Comparison of ENCODE assay signal across 8 cellular contexts in the genomic region with DNA sequence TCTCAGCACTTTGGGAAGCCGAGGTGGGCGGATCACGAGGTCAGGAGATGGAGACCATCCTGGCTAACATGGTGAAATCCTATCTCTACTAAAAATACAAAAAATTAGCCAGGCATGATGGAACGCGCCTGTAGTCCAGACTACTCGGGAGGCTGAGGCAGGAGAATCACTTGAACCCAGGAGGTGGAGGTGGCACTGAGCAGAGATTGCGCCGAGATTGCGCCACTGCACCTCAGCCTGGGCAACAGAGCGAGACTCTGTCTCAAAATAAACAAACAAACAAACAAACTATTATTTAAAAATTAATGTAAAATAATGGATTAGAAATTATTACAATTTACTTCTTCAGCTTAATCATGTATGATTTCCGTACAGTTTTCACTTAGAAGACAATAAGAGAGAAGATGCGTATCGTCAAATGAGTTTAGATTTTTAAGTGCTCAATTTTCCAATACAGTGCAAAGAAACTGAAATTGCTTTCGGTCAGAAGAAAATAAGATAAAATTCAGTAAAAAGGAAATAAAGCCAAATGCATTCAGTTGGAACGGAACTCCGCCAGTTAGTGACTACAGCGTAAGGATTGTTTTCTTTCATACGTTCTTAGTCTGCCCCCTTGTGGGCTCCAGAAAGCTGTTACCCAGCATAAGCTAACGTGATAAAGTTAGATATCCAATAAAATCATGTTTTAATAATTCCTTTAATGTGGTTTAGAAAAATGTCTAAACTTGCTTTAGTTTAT. TPM values are rescaled to one million over a fixed set of nuclear protein-coding genes. Genes with fewer than 3 reads are reported as not detected.
DNase-seq lines count a peak whose midpoint lies in the region; ATAC-seq, FAIRE-seq and TF ChIP-seq lines count a peak whose summit lies in the region.

No MANE protein-coding gene starts in this region.

- WGBS in K562 (ENCODE audit: insufficient coverage, low coverage, missing lambda C conversion rate), result 53% methylated on average over 19 of the region's 19 CpGs

- TF ChIP-seq EP300 in K562 (IDR thresholded peaks at IDR 0.05; ENCODE audit: low read length), result no peak

- H3K4me1 ChIP-seq in NT2/D1 (ENCODE audit: insufficient read depth, insufficient read length) (no peaks in the 10 kb centered on the region), K562 (replicated peaks in 1 of 2; ENCODE audit: control insufficient read depth in 2 of 2, insufficient read depth in 2 of 2, low read length in 2 of 2) (peaks cover 0 to 16% of the 10 kb centered on the region in 2 experiments; a peak in 3 of 5 replicates)

- FAIRE-seq in K562 (lab: Jason Lieb, UNC), result peak; percentile 79

- H3K4me2 ChIP-seq in K562 (ENCODE audit: insufficient read depth, low read length), result no peak overlapping the region

- H3K4me3 ChIP-seq in NT2/D1 (ENCODE audit: insufficient read length, low read depth) (no peak overlapping the region), K562 (no peak overlapping the region)

- H3K9ac ChIP-seq in NT2/D1 (ENCODE audit: insufficient read length, low read depth) (no peak overlapping the region), K562 (ENCODE audit: insufficient read depth in 1 of 2, low read depth in 2 of 2, low read length in 2 of 2) (no peak overlapping the region)

- no peaks in the 10 kb centered on the region for H3K36me3 ChIP-seq in NT2/D1 (ENCODE audit: insufficient read depth, insufficient read length, low read length)
- H3K36me3 ChIP-seq in K562 (ENCODE audit: control insufficient read depth, insufficient read depth, low read length), result no peaks in the 10 kb centered on the region

- H3K9me3 ChIP-seq in NT2/D1 (ENCODE audit: insufficient read depth, low read length) (no peaks in the 10 kb centered on the region), K562 (replicated peaks; ENCODE audit: control insufficient read depth, insufficient read depth, low read depth, low read length) (no peaks in the 10 kb centered on the region)

- H2AFZ ChIP-seq in K562 (ENCODE audit: low read depth, low read length), result no peak overlapping the region; the same call in 1 of the 2 replicates

- H3K27ac ChIP-seq in K562 (ENCODE audit: extremely low read depth, low read depth, low read length), result no peak overlapping the region

- in situ Hi-C loops in K562 (cut with MboI), result loop anchor here (25.0 kb wide), 1 partner anchor 601 kb away; no protein-coding TSS in a partner anchor

- CTCF ChIA-PET in K562 (lab: Yijun Ruan, JAX; ENCODE audit: low intra/inter-chr PET ratio), result interaction anchor here (0.6 to 3.9 kb wide), 6 partner anchors 77 to 674 kb away, joined by 3 to 32 read pairs (median 3); no protein-coding TSS in a partner anchor

- DNase-seq in DMS153 treated with DMSO at 0.1 percent for 48 hours (lab: John Stamatoyannopoulos, UW; ENCODE audit: unreplicated experiment), result peak; percentile 43
- peak; percentile 96 for DNase-seq in HT-29 (ENCODE audit: low spot score)
- peak; percentile 57 for DNase-seq in NT2/D1 (ENCODE audit: low read depth, low spot score)
- DNase-seq in K562 (ENCODE audit: extremely low read depth in 1 of 4, low spot score in 3 of 4), result peak; percentile 43 to 85 (median 50)
- peak; percentile 42 for DNase-seq in iPS-NIHi7 (ENCODE audit: extremely low spot score)
- DNase-seq in stimulated activated CD4-positive, alpha-beta T cell treated with anti-CD3 and anti-CD28 coated beads, Interleukin-15, amount 100 ng/mL, for 24 hours, result peak; percentile 41
- no peak for DNase-seq in effector CD8-positive, alpha-beta T cell (lab: John Stamatoyannopoulos, UW)

- H3K9me1 ChIP-seq in K562 (ENCODE audit: control insufficient read depth, insufficient read depth, low read length), result no peaks in the 10 kb centered on the region

- peak; percentile 91 to 95 for TF ChIP-seq RAD21 in K562 (CRISPR knock-in tag; conservative IDR thresholded peaks at IDR 0.05 in 1 of 2, IDR thresholded peaks at IDR 0.05 in 1 of 2)

- no peaks in the 10 kb centered on the region for H3K27me3 ChIP-seq in NT2/D1 (ENCODE audit: insufficient read depth, insufficient read length)
- no peaks in the 10 kb centered on the region for H3K27me3 ChIP-seq in K562 (ENCODE audit: control insufficient read depth in 2 of 2, insufficient read depth in 2 of 2, low read length in 2 of 2)

- H3K79me2 ChIP-seq in K562 (ENCODE audit: control insufficient read depth, insufficient read depth, low read length), result no peaks in the 10 kb centered on the region

- H4K20me1 ChIP-seq in K562 (replicated peaks; ENCODE audit: control insufficient read depth, insufficient read depth, low read length), result no peaks in the 10 kb centered on the region

- BruUV-seq in K562 (replicated peaks; lab: Mats Ljungman, UMichigan), result no TSS peak

- no peak for TF ChIP-seq POLR2A in K562 (conservative IDR thresholded peaks at IDR 0.05)

- TF ChIP-seq CTCF in K562 (IDR thresholded peaks at IDR 0.05 in 2 of 3, conservative IDR thresholded peaks at IDR 0.05 in 1 of 3; ENCODE audit: insufficient read depth in 2 of 3, low read depth in 1 of 3, low read length in 3 of 3), result peak; percentile 57 to 85 (median 70); a peak in 5 of 6 replicates

- POLR2A ChIA-PET in K562 (lab: Yijun Ruan, JAX), result interaction anchor here (1.1 kb wide), 1 partner anchor 407 kb away, joined by 3 read pairs; no protein-coding TSS in a partner anchor

- peak; percentile 63 for ATAC-seq in GM19452 (IDR thresholded peaks at IDR 0.05; ENCODE audit: unreplicated experiment)
- ATAC-seq in K562, result peak; percentile 87

- intact Hi-C loops in K562 (cut with micrococcal nuclease), result loop anchor here (1.0 to 5.0 kb wide), 5 partner anchors 80 to 670 kb away; no protein-coding TSS in a partner anchor

TF ChIP-seq in K562, 482 proteins besides CTCF, POLR2A, EP300 and RAD21 (continues in another document):
- TF ChIP-seq ARID2 (IDR thresholded peaks at IDR 0.05) (peak; percentile 35; the same call in 1 of the 2 replicates), RUNX1 (IDR thresholded peaks at IDR 0.05; ENCODE audit: low read depth) (no peak), RFX1 (IDR thresholded peaks at IDR 0.05) (no peak)
- TF ChIP-seq, protein P1, sequence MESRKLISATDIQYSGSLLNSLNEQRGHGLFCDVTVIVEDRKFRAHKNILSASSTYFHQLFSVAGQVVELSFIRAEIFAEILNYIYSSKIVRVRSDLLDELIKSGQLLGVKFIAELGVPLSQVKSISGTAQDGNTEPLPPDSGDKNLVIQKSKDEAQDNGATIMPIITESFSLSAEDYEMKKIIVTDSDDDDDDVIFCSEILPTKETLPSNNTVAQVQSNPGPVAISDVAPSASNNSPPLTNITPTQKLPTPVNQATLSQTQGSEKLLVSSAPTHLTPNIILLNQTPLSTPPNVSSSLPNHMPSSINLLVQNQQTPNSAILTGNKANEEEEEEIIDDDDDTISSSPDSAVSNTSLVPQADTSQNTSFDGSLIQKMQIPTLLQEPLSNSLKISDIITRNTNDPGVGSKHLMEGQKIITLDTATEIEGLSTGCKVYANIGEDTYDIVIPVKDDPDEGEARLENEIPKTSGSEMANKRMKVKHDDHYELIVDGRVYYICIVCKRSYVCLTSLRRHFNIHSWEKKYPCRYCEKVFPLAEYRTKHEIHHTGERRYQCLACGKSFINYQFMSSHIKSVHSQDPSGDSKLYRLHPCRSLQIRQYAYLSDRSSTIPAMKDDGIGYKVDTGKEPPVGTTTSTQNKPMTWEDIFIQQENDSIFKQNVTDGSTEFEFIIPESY (CRISPR knock-in tag; IDR thresholded peaks at IDR 0.05), result 0 out of 2 replicates have a peak, but pooled peaks have one; percentile 22

RNA-seq across cellular contexts. Expression of a gene that starts 24.8 kb away (rescaled TPM):
- total RNA-seq in HT-29 (2014; rRNA removed; shearing (Covaris generic)), result 0.08 and 3.8 TPM in 2 replicates
- total RNA-seq in K562 (2011; cell fraction: chromatin; rRNA removed; ENCODE audit: low replicate concordance), result not detected in 2 replicates
- total RNA-seq in K562 (2011; cell fraction: nucleolus; rRNA removed), result not detected in 2 replicates
- total RNA-seq in K562 (2011; cell fraction: nucleoplasm; rRNA removed), result not detected in 2 replicates
- not detected in 2 replicates for total RNA-seq in K562 (2014; rRNA removed)
- total RNA-seq in K562 (2014; rRNA removed; fragmentation: Illumina TruSeq; extraction: Trizol), result not detected in 2 replicates
- total RNA-seq in K562 (2015; rRNA removed; fragmentation: Illumina TruSeq; extraction: Trizol), result not detected in 2 replicates
- total RNA-seq in K562 (2021), result 0.47 TPM in 1 of 2 replicates, not detected in the other
- not detected in 2 replicates for polyA plus RNA-seq in K562 (2011; rRNA removed)
- not detected in 2 replicates for polyA plus RNA-seq in K562 (2011; cell fraction: cytosol; rRNA removed)
- polyA plus RNA-seq in K562 (2011; cell fraction: nucleus; rRNA removed), result not detected in 2 replicates
- polyA plus RNA-seq in K562 (2012), result not detected in 2 replicates
- polyA plus RNA-seq in K562 (2014; fragmentation: Illumina TruSeq; extraction: Trizol), result not detected in 2 replicates
- not detected for polyA plus RNA-seq in K562 (2014; fragmentation: Nextera tagmentation; extraction: Ambion mirVana)
- polyA plus RNA-seq in K562 (2014; rRNA removed), result not detected in 2 replicates
- polyA minus RNA-seq in K562 (2011; rRNA and poly(A)+ RNA removed), result not detected in 2 replicates
- polyA minus RNA-seq in K562 (2011; cell fraction: cytosol; rRNA and poly(A)+ RNA removed), result not detected in 2 replicates
- polyA minus RNA-seq in K562 (2011; cell fraction: nucleus; rRNA and poly(A)+ RNA removed), result not detected in 2 replicates

RNA-seq across cellular contexts. Expression of a gene that starts 34.7 kb away (rescaled TPM):
- total RNA-seq in HT-29 (2014; rRNA removed; shearing (Covaris generic)), result 0.05 and 0.08 TPM in 2 replicates
- not detected in 2 replicates for total RNA-seq in K562 (2011; cell fraction: chromatin; rRNA removed; ENCODE audit: low replicate concordance)
- not detected in 2 replicates for total RNA-seq in K562 (2011; cell fraction: nucleolus; rRNA removed)
- total RNA-seq in K562 (2011; cell fraction: nucleoplasm; rRNA removed), result 0.15 TPM in 2 replicates
- total RNA-seq in K562 (2014; rRNA removed) (0.08 and 0.14 TPM in 2 replicates), K562 (2014; rRNA removed; fragmentation: Illumina TruSeq; extraction: Trizol) (0.13 and 0.15 TPM in 2 replicates), K562 (2015; rRNA removed; fragmentation: Illumina TruSeq; extraction: Trizol) (0.54 and 0.57 TPM in 2 replicates), K562 (2021) (0.09 and 0.24 TPM in 2 replicates)
- polyA plus RNA-seq in K562 (2011; rRNA removed) (0.04 and 0.07 TPM in 2 replicates), K562 (2014; fragmentation: Illumina TruSeq; extraction: Trizol) (0.11 and 0.13 TPM in 2 replicates), K562 (2014; fragmentation: Nextera tagmentation; extraction: Ambion mirVana) (under 1 TPM; 0.08 to 0.10 TPM), K562 (2014; rRNA removed) (0.08 and 0.12 TPM in 2 replicates)
- 0.04 TPM in 1 of 2 replicates, not detected in the other for polyA plus RNA-seq in K562 (2011; cell fraction: cytosol; rRNA removed)
- 0.06 TPM in 2 replicates for polyA plus RNA-seq in K562 (2011; cell fraction: nucleus; rRNA removed)
- 0.33 and 0.68 TPM in 2 replicates for polyA plus RNA-seq in K562 (2012)
- polyA minus RNA-seq in K562 (2011; rRNA and poly(A)+ RNA removed), result 0.07 and 0.09 TPM in 2 replicates
- polyA minus RNA-seq in K562 (2011; cell fraction: cytosol; rRNA and poly(A)+ RNA removed), result not detected in 2 replicates
- not detected in 2 replicates for polyA minus RNA-seq in K562 (2011; cell fraction: nucleus; rRNA and poly(A)+ RNA removed)
